ENCODE assay signal across 28 cellular contexts in the genomic region with DNA sequence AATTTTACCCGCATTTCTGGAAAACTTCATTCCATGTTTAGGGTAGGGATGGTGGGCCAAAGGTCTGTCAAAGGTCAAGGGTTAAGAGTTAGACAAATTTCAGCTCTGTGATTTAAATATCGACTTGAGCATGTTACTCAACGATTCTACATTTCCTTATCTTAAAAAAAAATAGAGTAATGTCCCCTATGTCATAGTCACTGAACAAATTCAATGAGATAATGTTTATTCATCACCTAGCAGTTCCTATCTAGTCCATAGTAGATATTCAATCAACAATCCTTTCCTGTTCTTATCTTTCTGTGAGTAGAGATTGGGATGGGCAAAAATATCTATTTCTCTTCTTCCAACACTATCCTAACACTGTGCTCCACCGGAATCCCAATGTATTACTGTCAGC. TPM values are rescaled to one million over a fixed set of nuclear protein-coding genes. Genes with fewer than 3 reads are reported as not detected.
"Had no signal": no experiment of that assay in that cellular context is flagged by ENCODE, and none has a peak within 500 bp of the region (broad histone marks: within the 10 kb centered on the region; RNA-seq: fewer than 3 reads in every experiment).

No MANE protein-coding gene starts in this region.

- DNase-seq: activated CD4-positive, alpha-beta T cell treated with anti-CD3 and anti-CD28 coated beads, Interleukin-2, amount 10 ng/mL, durations not matched to agents 7 days and 5 days; activated CD4-positive, CD25-positive, alpha-beta regulatory T cell treated with anti-CD3 and anti-CD28 coated beads, Interleukin-2, amount 50 U/mL, for 72 hours; activated CD8-positive, alpha-beta memory T cell treated with anti-CD3 and anti-CD28 coated beads, Interleukin-2, amount 10 ng/mL, durations not matched to agents 7 days and 5 days; activated CD8-positive, alpha-beta T cell treated with anti-CD3 and anti-CD28 coated beads for 36 hours; activated effector memory CD4-positive, alpha-beta T cell treated with anti-CD3 and anti-CD28 coated beads, Interleukin-2, amount 50 U/mL, for 16 hours; activated naive CD4-positive, alpha-beta T cell treated with anti-CD3 and anti-CD28 coated beads, Interleukin-2, amount 10 ng/mL, durations not matched to agents 7 days and 5 days; activated T-cell treated with anti-CD3 and anti-CD28 coated beads for 4 hours; foreskin fibroblast; immature natural killer cell; mucosa of descending colon; stimulated activated CD4-positive, alpha-beta T cell treated with anti-CD3 and anti-CD28 coated beads, Interleukin-2, amount 100 ng/mL, for 24 hours; stomach; T-cell; transverse colon; uterus; WERI-Rb-1 had no signal

- H3K27ac ChIP-seq: hepatocyte, uterus, WERI-Rb-1 had no signal

- H3K9me3 ChIP-seq: mucosa of descending colon, stomach, transverse colon, uterus had no signal

- H3K27me3 ChIP-seq: uterus had no signal

- H3K36me3 ChIP-seq: stomach, transverse colon, uterus, WERI-Rb-1 had no signal

- H3K79me2 ChIP-seq: hepatocyte had no signal

- H3K4me3 ChIP-seq: mucosa of descending colon, uterus had no signal

- H3K4me1 ChIP-seq: uterus had no signal

- ATAC-seq: activated CD8-positive, alpha-beta memory T cell treated with anti-CD3 and anti-CD28 coated beads, Interleukin-2, amount 10 ng/mL, durations not matched to agents 7 days and 5 days; activated CD8-positive, alpha-beta T cell treated with anti-CD3 and anti-CD28 coated beads for 36 hours; stimulated activated memory B cell treated with anti-CD40 and anti-IgM and Interleukin-4, amounts not matched to agents 10 μg/mL and 1 μg/mL and 100 μg/mL, for 72 hours had no signal

RNA-seq across cellular contexts. Expression of a gene that starts 1.1 kb away (rescaled TPM):
- total RNA-seq: activated CD4-positive, alpha-beta T cell treated with anti-CD3 and anti-CD28 coated beads, Interleukin-2, amount 10 ng/mL, durations not matched to agents 7 days and 5 days; activated CD8-positive, alpha-beta memory T cell treated with anti-CD3 and anti-CD28 coated beads, Interleukin-2, amount 10 ng/mL, durations not matched to agents 7 days and 5 days; activated CD8-positive, alpha-beta T cell treated with anti-CD3 and anti-CD28 coated beads for 36 hours; chondrocyte; kidney epithelial cell had no signal
- polyA plus RNA-seq: immature natural killer cell had no signal

RNA-seq across cellular contexts. Expression of a gene that starts 49.9 kb away (rescaled TPM):
- total RNA-seq: activated CD4-positive, alpha-beta T cell treated with anti-CD3 and anti-CD28 coated beads, Interleukin-2, amount 10 ng/mL, durations not matched to agents 7 days and 5 days; activated CD8-positive, alpha-beta memory T cell treated with anti-CD3 and anti-CD28 coated beads, Interleukin-2, amount 10 ng/mL, durations not matched to agents 7 days and 5 days; activated CD8-positive, alpha-beta T cell treated with anti-CD3 and anti-CD28 coated beads for 36 hours; cardiac septum; chondrocyte; fibroblast of lung; glomerular endothelial cell; kidney epithelial cell; lower leg skin; neural crest cell; osteocyte; progenitor cell of endocrine pancreas; stomach; T-cell; temporal lobe; uterus had no signal
- polyA plus RNA-seq: fibroblast of lung, immature natural killer cell, stomach had no signal
